In genomic region chr7:81783818-81784217, GRCh38 we compare ENCODE assay signal across 23 cellular contexts. TPM values are rescaled to one million over a fixed set of nuclear protein-coding genes. Genes with fewer than 3 reads are reported as not detected.
DNase-seq lines count a peak whose midpoint lies in the region; ATAC-seq, FAIRE-seq and TF ChIP-seq lines count a peak whose summit lies in the region.
"Had no signal": no experiment of that assay in that cellular context is flagged by ENCODE, and none has a peak within 500 bp of the region (broad histone marks: within the 10 kb centered on the region; RNA-seq: fewer than 3 reads in every experiment).

No MANE protein-coding gene starts in this region.

- no peaks in the 10 kb centered on the region for H3K36me3 ChIP-seq in OCI-LY7 (ENCODE audit: insufficient read depth, low read length)

- H3K4me1 ChIP-seq in OCI-LY7 (ENCODE audit: insufficient read depth, low read length, poor library complexity, severe bottlenecking) = peaks cover 6% of the 10 kb centered on the region

- H3K79me2 ChIP-seq in OCI-LY7 (ENCODE audit: insufficient read depth, low read depth, low read length) = no peaks in the 10 kb centered on the region

- no peak overlapping the region for H3K27ac ChIP-seq in OCI-LY7 (ENCODE audit: low read depth, low read length, poor library complexity, severe bottlenecking)
- H3K27ac ChIP-seq: RWPE1 had no signal

- FAIRE-seq in islet of Langerhans (lab: Jason Lieb, UNC) = peak; percentile 33
- FAIRE-seq: GM18507, H1 had no signal

- no peaks in the 10 kb centered on the region for H3K9me2 ChIP-seq in OCI-LY7 (ENCODE audit: insufficient read depth, low read length)

- POLR2A ChIA-PET in OCI-LY7 (lab: Charles Lee) = interaction anchor here (0.7 to 1.0 kb wide), 2 partner anchors 26 to 63 kb away, joined by 3 read pairs; no protein-coding TSS in a partner anchor

- peak overlapping the region; percentile 26; the same call in 1 of the 2 replicates for H3K4me2 ChIP-seq in OCI-LY7 (ENCODE audit: low read length)

- no peaks in the 10 kb centered on the region for H4K20me1 ChIP-seq in OCI-LY7 (ENCODE audit: insufficient read depth, low read length)

- TF ChIP-seq CTCF in OCI-LY7 (conservative IDR thresholded peaks at IDR 0.05; ENCODE audit: low read length) = no peak

- CTCF ChIA-PET in OCI-LY7 (lab: Charles Lee; ENCODE audit: unreplicated experiment) = no interaction called here

- no TSS peak for BruUV-seq in OCI-LY7 (replicated peaks; lab: Mats Ljungman, UMichigan)

- ATAC-seq in GM18519 (IDR thresholded peaks at IDR 0.05; ENCODE audit: low FRiP score, unreplicated experiment) = peak; percentile 56
- peak; percentile 52 for ATAC-seq in HG03354 (IDR thresholded peaks at IDR 0.05; ENCODE audit: poor library complexity, severe bottlenecking, unreplicated experiment)

- DNase-seq in OCI-LY7 (ENCODE audit: low spot score) (no peak), AG08396 (ENCODE audit: low spot score) (no peak), NCI-H2171 treated with DMSO at 0.1 percent for 48 hours (lab: John Stamatoyannopoulos, UW) (no peak), LoVo (ENCODE audit: low spot score) (no peak)
- DNase-seq: CD8-positive, alpha-beta memory T cell; DMS 273 treated with DMSO at 0.1 percent for 48 hours; DMS79 treated with DMSO at 0.1 percent for 48 hours; HCEC 1CT; NCI-H1092 treated with DMSO at 0.1 percent for 48 hours; NCI-H1436; NCI-H187 treated with DMSO at 0.1 percent for 48 hours; NCI-H524; NCI-H774; SHP77 treated with DMSO at 0.1 percent for 48 hours had no signal

- intact Hi-C loops in OCI-LY7 (cut with micrococcal nuclease; ENCODE audit: unreplicated experiment) = no loop called here

- no peak overlapping the region for H3K4me3 ChIP-seq in OCI-LY7 (ENCODE audit: low read depth, low read length, poor library complexity, severe bottlenecking)

- 0 out of 2 replicates have a peak overlapping the region, but pooled peaks have one; percentile 19 for H2AFZ ChIP-seq in OCI-LY7 (ENCODE audit: low read length)

- H3K9me3 ChIP-seq in OCI-LY7 (ENCODE audit: low read length) = no peaks in the 10 kb centered on the region

RNA-seq across cellular contexts. Expression of gene HGF, which starts 14.0 kb away (rescaled TPM):
- not detected in 2 replicates for total RNA-seq in OCI-LY7 (2014; rRNA removed; shearing (Covaris generic))
- total RNA-seq in OCI-LY7 (2022) = not detected in 2 replicates
- total RNA-seq: A673; B cell; CD8-positive, alpha-beta memory T cell; HT-29 had no signal
